Comparison of ENCODE assay signal across 8 cellular contexts in genomic region chr9:6931913-6932312, GRCh38.
DNase-seq lines count a peak whose midpoint lies in the region; ATAC-seq and TF ChIP-seq lines count a peak whose summit lies in the region.

No MANE protein-coding gene starts in this region.

- H3K4me3 ChIP-seq in vagina, result no peak overlapping the region

- H3K4me3 Mint-ChIP-seq in naive B cell, result peak overlapping the region in 6 of 8 donors; percentile 17 to 72 (median 53)

- H3K27ac Mint-ChIP-seq in naive B cell, result peak overlapping the region; percentile 20 to 91 (median 61)

- no peaks in the 10 kb centered on the region for H3K9me3 ChIP-seq in vagina

- TF ChIP-seq POLR2A in vagina (IDR thresholded peaks at IDR 0.05), result no peak

- no peaks in the 10 kb centered on the region for H3K27me3 Mint-ChIP-seq in naive B cell

- H3K36me3 Mint-ChIP-seq in naive B cell, result peaks cover 8% of the 10 kb centered on the region in 2 donors

- no peaks in the 10 kb centered on the region for H3K27me3 ChIP-seq in vagina

- TF ChIP-seq CTCF in vagina (IDR thresholded peaks at IDR 0.05), result no peak

- H3K4me1 ChIP-seq in vagina, result peaks cover 21% of the 10 kb centered on the region

- DNase-seq in astrocyte of the hippocampus (ENCODE audit: low read depth, low spot score) (peak; percentile 85), naive B cell (no peak), NCI-H2107 treated with DMSO at 0.1 percent for 48 hours (lab: John Stamatoyannopoulos, UW; ENCODE audit: unreplicated experiment) (no peak), vagina (ENCODE audit: extremely low spot score in 2 of 2) (no peak), SK-N-DZ (ENCODE audit: low spot score) (no peak)

- intact Hi-C loops in vagina (cut with DNase I), result no loop called here

- peaks cover 49 to 61% (median 59%) of the 10 kb centered on the region in 3 donors for H3K4me1 Mint-ChIP-seq in naive B cell

- H3K27ac ChIP-seq in vagina, result no peak overlapping the region

- ATAC-seq in GM19397 (IDR thresholded peaks at IDR 0.05; ENCODE audit: unreplicated experiment) (peak; percentile 66), HG03442 (IDR thresholded peaks at IDR 0.05; ENCODE audit: unreplicated experiment) (peak; percentile 89), naive B cell (ENCODE audit: low read depth in 2 of 2) (peak in 1 of 2 donors; percentile 43), GM21526 (IDR thresholded peaks at IDR 0.05; ENCODE audit: low FRiP score, unreplicated experiment) (no peak)

- peaks cover 0 to 4% (median 0%) of the 10 kb centered on the region in 7 donors for H3K9me3 Mint-ChIP-seq in naive B cell

- H3K36me3 ChIP-seq in vagina, result no peaks in the 10 kb centered on the region
